ENCODE assay signal across 15 cellular contexts in genomic region chr12:82745062-82745461, GRCh38. TPM values are rescaled to one million over a fixed set of nuclear protein-coding genes. Genes with fewer than 3 reads are reported as not detected.
DNase-seq lines count a peak whose midpoint lies in the region; ATAC-seq and TF ChIP-seq lines count a peak whose summit lies in the region.
"Had no signal": no experiment of that assay in that cellular context is flagged by ENCODE, and none has a peak within 500 bp of the region (broad histone marks: within the 10 kb centered on the region; RNA-seq: fewer than 3 reads in every experiment).

No MANE protein-coding gene starts in this region.

- peak; percentile 12 for TF ChIP-seq EP300 in neural cell (conservative IDR thresholded peaks at IDR 0.05; ENCODE audit: poor library complexity, severe bottlenecking)

- DNase-seq in NCI-H748 (lab: John Stamatoyannopoulos, UW; ENCODE audit: unreplicated experiment) (peak; percentile 49), NCI-H748 treated with DMSO at 0.1 percent for 48 hours (lab: John Stamatoyannopoulos, UW) (no peak), superior temporal gyrus (ENCODE audit: extremely low spot score) (peak; percentile 56), NCI-H345 (lab: John Stamatoyannopoulos, UW) (no peak), BE2C (no peak)
- DNase-seq: COR-L47; MV-4-11; NCI-H510A treated with DMSO at 0.1 percent for 48 hours; NK-92 treated with Interleukin-12 subunit alpha and Interleukin-12 subunit beta, amount 100 ng/mL, for 24 hours had no signal

- no peaks in the 10 kb centered on the region for H3F3A ChIP-seq in neural cell (ENCODE audit: insufficient read depth, low read length, poor library complexity, severe bottlenecking)

- no peak for TF ChIP-seq RAD21 in neural cell (conservative IDR thresholded peaks at IDR 0.05)

- no peak for ATAC-seq in GM18907 (IDR thresholded peaks at IDR 0.05; ENCODE audit: unreplicated experiment)

- H3K9ac ChIP-seq in neural cell (ENCODE audit: low read length), result no peak overlapping the region

- H3K4me3 ChIP-seq in neural cell (ENCODE audit: low read length), result no peak overlapping the region
- no peak overlapping the region for H3K4me3 ChIP-seq in BE2C (ENCODE audit: low read depth, low read length)
- H3K4me3 ChIP-seq: SJSA1 had no signal

- H4K20me1 ChIP-seq in neural cell (ENCODE audit: insufficient read depth), result no peaks in the 10 kb centered on the region

- TF ChIP-seq CTCF in VCaP (conservative IDR thresholded peaks at IDR 0.05) (no peak), neural cell (IDR thresholded peaks at IDR 0.05; ENCODE audit: poor library complexity, severe bottlenecking) (no peak), BE2C (IDR thresholded peaks at IDR 0.05; ENCODE audit: low read depth, low read length) (no peak)

- peak overlapping the region; percentile 78 for H3K27ac ChIP-seq in VCaP
- H3K27ac ChIP-seq in neural cell (ENCODE audit: low read length), result no peak overlapping the region
- H3K27ac ChIP-seq: 22Rv1, SJSA1 had no signal

- H3K4me2 ChIP-seq in neural cell (ENCODE audit: low read length), result no peak overlapping the region

- H3K36me3 ChIP-seq in neural cell (ENCODE audit: insufficient read depth, low read length) (no peaks in the 10 kb centered on the region), BE2C (no peaks in the 10 kb centered on the region)
- H3K36me3 ChIP-seq: SJSA1 had no signal

- H3K79me2 ChIP-seq in neural cell (replicated peaks; ENCODE audit: insufficient read depth, low read length), result peaks cover 3% of the 10 kb centered on the region

- no peak overlapping the region for H2AFZ ChIP-seq in neural cell (ENCODE audit: low read depth, low read length)

- H3K9me2 ChIP-seq in neural cell (ENCODE audit: insufficient read depth, low read length), result no peaks in the 10 kb centered on the region

- H3K27me3 ChIP-seq in neural cell (ENCODE audit: insufficient read depth, low read depth, low read length) (no peaks in the 10 kb centered on the region), BE2C (no peaks in the 10 kb centered on the region)
- H3K27me3 ChIP-seq: SJSA1 had no signal

- H3K9me3 ChIP-seq in neural cell (ENCODE audit: low read length), result no peaks in the 10 kb centered on the region
- no peaks in the 10 kb centered on the region for H3K9me3 ChIP-seq in BE2C
- H3K9me3 ChIP-seq: SJSA1 had no signal

- peaks cover 11% of the 10 kb centered on the region for H3K4me1 ChIP-seq in BE2C
- H3K4me1 ChIP-seq: SJSA1 had no signal

TF ChIP-seq in neural cell, 6 proteins besides CTCF, POLR2A, EP300 and RAD21:
- TF ChIP-seq POLR2AphosphoS5 (IDR thresholded peaks at IDR 0.05), result peak; percentile 28
- TF ChIP-seq, protein P1, sequence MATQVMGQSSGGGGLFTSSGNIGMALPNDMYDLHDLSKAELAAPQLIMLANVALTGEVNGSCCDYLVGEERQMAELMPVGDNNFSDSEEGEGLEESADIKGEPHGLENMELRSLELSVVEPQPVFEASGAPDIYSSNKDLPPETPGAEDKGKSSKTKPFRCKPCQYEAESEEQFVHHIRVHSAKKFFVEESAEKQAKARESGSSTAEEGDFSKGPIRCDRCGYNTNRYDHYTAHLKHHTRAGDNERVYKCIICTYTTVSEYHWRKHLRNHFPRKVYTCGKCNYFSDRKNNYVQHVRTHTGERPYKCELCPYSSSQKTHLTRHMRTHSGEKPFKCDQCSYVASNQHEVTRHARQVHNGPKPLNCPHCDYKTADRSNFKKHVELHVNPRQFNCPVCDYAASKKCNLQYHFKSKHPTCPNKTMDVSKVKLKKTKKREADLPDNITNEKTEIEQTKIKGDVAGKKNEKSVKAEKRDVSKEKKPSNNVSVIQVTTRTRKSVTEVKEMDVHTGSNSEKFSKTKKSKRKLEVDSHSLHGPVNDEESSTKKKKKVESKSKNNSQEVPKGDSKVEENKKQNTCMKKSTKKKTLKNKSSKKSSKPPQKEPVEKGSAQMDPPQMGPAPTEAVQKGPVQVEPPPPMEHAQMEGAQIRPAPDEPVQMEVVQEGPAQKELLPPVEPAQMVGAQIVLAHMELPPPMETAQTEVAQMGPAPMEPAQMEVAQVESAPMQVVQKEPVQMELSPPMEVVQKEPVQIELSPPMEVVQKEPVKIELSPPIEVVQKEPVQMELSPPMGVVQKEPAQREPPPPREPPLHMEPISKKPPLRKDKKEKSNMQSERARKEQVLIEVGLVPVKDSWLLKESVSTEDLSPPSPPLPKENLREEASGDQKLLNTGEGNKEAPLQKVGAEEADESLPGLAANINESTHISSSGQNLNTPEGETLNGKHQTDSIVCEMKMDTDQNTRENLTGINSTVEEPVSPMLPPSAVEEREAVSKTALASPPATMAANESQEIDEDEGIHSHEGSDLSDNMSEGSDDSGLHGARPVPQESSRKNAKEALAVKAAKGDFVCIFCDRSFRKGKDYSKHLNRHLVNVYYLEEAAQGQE (IDR thresholded peaks at IDR 0.05; ENCODE audit: borderline replicate concordance), result no peak
TF ChIP-seq in neural cell: peak in this region for 1.

RNA-seq across cellular contexts. Expression of gene TMTC2, which starts 58.4 kb away (rescaled TPM):
- 20.3 and 20.6 TPM in 2 replicates for polyA plus RNA-seq in neural cell
- 66.5 and 73.4 TPM in 2 replicates for polyA minus RNA-seq in neural cell
- polyA plus RNA-seq in BE2C (2012; ENCODE audit: insufficient read depth, insufficient read length, low read depth), result 5.9 TPM
- polyA plus RNA-seq: IgD-negative memory B cell had no signal

Comparison
In these comparisons a context has a peak if more than half of its experiments do, and no peak if none do; other contexts are left out.
1. DNase-seq: peak in NCI-H748 (single experiment) and superior temporal gyrus (single experiment); none in NCI-H748 treated with DMSO at 0.1 percent for 48 hours (single experiment), NCI-H345 (single experiment) and BE2C (single experiment).